ENCODE assay signal across 10 cellular contexts in the genomic region with DNA sequence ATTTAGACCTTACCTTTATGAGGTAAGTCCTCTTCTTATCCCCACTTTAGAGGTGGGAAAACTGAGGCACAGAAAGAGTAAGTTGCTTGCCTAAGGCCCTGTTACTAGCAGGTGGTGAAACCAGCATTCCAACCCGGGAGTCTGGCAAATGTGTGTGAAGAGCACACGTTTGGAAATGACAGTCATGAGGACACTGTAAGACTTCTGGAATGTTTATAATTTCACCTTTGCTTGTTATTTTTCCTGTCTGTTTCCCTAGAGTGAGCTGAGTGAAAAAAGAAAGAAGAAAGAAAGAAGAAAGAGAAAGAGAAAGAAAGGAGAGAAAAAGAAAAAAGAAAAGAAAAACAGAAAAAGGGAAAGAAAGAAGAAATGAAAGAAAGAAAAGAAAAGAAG. TPM values are rescaled to one million over a fixed set of nuclear protein-coding genes. Genes with fewer than 3 reads are reported as not detected.
DNase-seq lines count a peak whose midpoint lies in the region; ATAC-seq and TF ChIP-seq lines count a peak whose summit lies in the region.
"Had no signal": no experiment of that assay in that cellular context is flagged by ENCODE, and none has a peak within 500 bp of the region (broad histone marks: within the 10 kb centered on the region; RNA-seq: fewer than 3 reads in every experiment).

No MANE protein-coding gene starts in this region.

- H3K9me2 ChIP-seq in OCI-LY7 (ENCODE audit: insufficient read depth, low read length), result no peaks in the 10 kb centered on the region

- POLR2A ChIA-PET in T-cell (lab: Charles Lee) (interaction anchor here in 1 of 2 donors (0.6 kb wide), 1 partner anchor 121 kb away, joined by 18 read pairs; no protein-coding TSS in a partner anchor), OCI-LY7 (lab: Charles Lee) (interaction anchor here (0.6 kb wide), 1 partner anchor 117 kb away, joined by 10 read pairs; no protein-coding TSS in a partner anchor)

- TF ChIP-seq CTCF in fibroblast of mammary gland (conservative IDR thresholded peaks at IDR 0.05; ENCODE audit: control insufficient read depth, insufficient read depth, low read depth, low read length), result no peak
- no peak for TF ChIP-seq CTCF in OCI-LY7 (conservative IDR thresholded peaks at IDR 0.05; ENCODE audit: low read length)

- CTCF ChIA-PET in T-cell (lab: Charles Lee) (interaction anchor here (0.7 to 0.9 kb wide), 2 partner anchors 11 to 618 kb away, joined by 3 to 4 read pairs; no protein-coding TSS in a partner anchor), OCI-LY7 (lab: Charles Lee; ENCODE audit: unreplicated experiment) (no interaction called here)

- H3K27me3 Mint-ChIP-seq in T-cell, result no peaks in the 10 kb centered on the region

- no peaks in the 10 kb centered on the region for H3K4me1 ChIP-seq in OCI-LY7 (ENCODE audit: insufficient read depth, low read length, poor library complexity, severe bottlenecking)

- H3K9me3 Mint-ChIP-seq in T-cell, result no peaks in the 10 kb centered on the region
- H3K9me3 Mint-ChIP-seq: immature natural killer cell had no signal

- no peaks in the 10 kb centered on the region for H3K9me3 ChIP-seq in OCI-LY7 (ENCODE audit: low read length)

- no peaks in the 10 kb centered on the region for H3K36me3 Mint-ChIP-seq in T-cell

- H3K79me2 ChIP-seq in OCI-LY7 (ENCODE audit: insufficient read depth, low read depth, low read length), result no peaks in the 10 kb centered on the region

- H3K4me3 ChIP-seq in fibroblast of mammary gland (ENCODE audit: control insufficient read depth, low read depth, low read length) (no peak overlapping the region), OCI-LY7 (ENCODE audit: low read depth, low read length, poor library complexity, severe bottlenecking) (no peak overlapping the region)

- H4K20me1 ChIP-seq in OCI-LY7 (ENCODE audit: insufficient read depth, low read length), result no peaks in the 10 kb centered on the region

- no peaks in the 10 kb centered on the region for H3K36me3 ChIP-seq in OCI-LY7 (ENCODE audit: insufficient read depth, low read length)

- H3K27ac Mint-ChIP-seq in T-cell, result peak overlapping the region; percentile 60 to 80
- H3K27ac Mint-ChIP-seq: immature natural killer cell had no signal

- BruUV-seq in OCI-LY7 (replicated peaks; lab: Mats Ljungman, UMichigan), result no TSS peak

- peak overlapping the region; percentile 4 to 72 (median 34) for H3K4me3 Mint-ChIP-seq in T-cell

- no peak overlapping the region for H3K27ac ChIP-seq in OCI-LY7 (ENCODE audit: low read depth, low read length, poor library complexity, severe bottlenecking)

- H3K4me1 Mint-ChIP-seq in T-cell, result peaks cover 10 to 17% (median 17%) of the 10 kb centered on the region in 3 donors

- H2AFZ ChIP-seq in OCI-LY7 (ENCODE audit: low read length), result no peak overlapping the region

- intact Hi-C loops in OCI-LY7 (cut with micrococcal nuclease; ENCODE audit: unreplicated experiment), result no loop called here

- DNase-seq in HCEC 1CT (peak; percentile 30), T-cell (no peak), fibroblast of mammary gland (ENCODE audit: low read depth) (peak; percentile 46), renal cortical epithelial cell (ENCODE audit: low read depth) (peak; percentile 82), OCI-LY7 (ENCODE audit: low spot score) (no peak), amniotic stem cell (lab: John Stamatoyannopoulos, UW) (no peak), foreskin melanocyte (no peak)
- DNase-seq: immature natural killer cell; MM.1S; stimulated activated CD4-positive, alpha-beta T cell treated with anti-CD3 and anti-CD28 coated beads, Interleukin-4, amount 100 ng/mL, for 4 hours had no signal

- no peak overlapping the region for H3K4me2 ChIP-seq in OCI-LY7 (ENCODE audit: low read length)

- no peak for ATAC-seq in T-cell (replicated peaks in 1 of 4)

RNA-seq across cellular contexts. Expression of gene LGALS8, which starts 21.2 kb away (rescaled TPM):
- 100 to 1,000 TPM; 106 to 147 (median 124) TPM for total RNA-seq in T-cell
- 62.9 and 64.1 TPM in 2 replicates for total RNA-seq in renal cortical epithelial cell
- not detected in 2 replicates for total RNA-seq in OCI-LY7 (2014; rRNA removed; shearing (Covaris generic))
- total RNA-seq in OCI-LY7 (2022), result not detected in 2 replicates

Comparison
In these comparisons a context has a peak if more than half of its experiments do, and no peak if none do; other contexts are left out.
1. DNase-seq: peak in HCEC 1CT (single experiment), fibroblast of mammary gland (single experiment) and renal cortical epithelial cell (single experiment); none in T-cell (0 of 34), OCI-LY7 (single experiment), amniotic stem cell (single experiment) and foreskin melanocyte (single experiment).
2. RNA of gene LGALS8, which starts 21.2 kb away (total RNA-seq): 106 to 147 TPM in T-cell and 62.9 to 64.1 TPM in renal cortical epithelial cell; not detected in OCI-LY7; every median in the first group is over 10 times any median in the second.